Comparison of ENCODE assay signal across 16 cellular contexts in the genomic region with DNA sequence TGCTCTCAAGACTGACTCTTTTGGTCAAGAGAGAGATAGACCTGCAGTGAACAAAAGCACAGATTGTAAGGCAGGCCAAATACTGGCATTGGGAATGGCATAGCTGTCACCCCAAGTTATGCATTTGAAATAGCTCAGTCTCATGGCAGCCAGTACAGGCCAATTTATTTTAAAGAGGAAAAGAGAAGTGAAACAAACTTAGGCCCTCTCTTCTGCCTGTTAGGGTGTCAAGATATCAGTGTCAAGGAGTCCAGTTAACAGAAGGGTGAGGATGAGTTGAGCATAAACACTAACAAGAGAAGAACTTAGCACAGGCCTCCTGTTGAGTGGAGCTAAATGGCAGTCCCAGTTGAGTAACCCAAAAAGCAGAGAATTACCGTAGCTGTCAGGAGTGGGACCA.
A peak's percentile ranks its signal among the peaks of the same experiment; 100 is the strongest.
DNase-seq lines count a peak whose midpoint lies in the region; ATAC-seq and TF ChIP-seq lines count a peak whose summit lies in the region.
"Had no signal": no experiment of that assay in that cellular context is flagged by ENCODE, and none has a peak within 500 bp of the region (broad histone marks: within the 10 kb centered on the region; RNA-seq: fewer than 3 reads in every experiment).

No MANE protein-coding gene starts in this region.

- H3K4me3 ChIP-seq in left lung, result no peak overlapping the region
- H3K4me3 ChIP-seq: Peyer's patch, smooth muscle cell had no signal

- H3K27me3 Mint-ChIP-seq in glutamatergic neuron (ENCODE audit: unreplicated experiment) (peaks cover 13% of the 10 kb centered on the region), T-helper 17 cell (no peaks in the 10 kb centered on the region)
- no peaks in the 10 kb centered on the region for H3K27me3 Mint-ChIP-seq in activated T-cell treated with anti-CD3 and anti-CD28 coated beads, Interleukin-2, amount 50 U/mL, for 4 hours (ENCODE audit: low read depth)

- H3K27ac Mint-ChIP-seq in glutamatergic neuron (ENCODE audit: unreplicated experiment) (peak overlapping the region; percentile 65), T-helper 17 cell (no peak overlapping the region)

- no peaks in the 10 kb centered on the region for H3K4me1 ChIP-seq in left lung
- H3K4me1 ChIP-seq: Peyer's patch had no signal

- H3K9me3 ChIP-seq in T-helper 17 cell (ENCODE audit: control insufficient read depth, low read length, poor library complexity, severe bottlenecking) (no peaks in the 10 kb centered on the region), left lung (no peaks in the 10 kb centered on the region)
- H3K9me3 ChIP-seq: Peyer's patch had no signal

- H3K27ac ChIP-seq in left lung, result no peak overlapping the region
- H3K27ac ChIP-seq: Peyer's patch had no signal

- TF ChIP-seq CTCF in glutamatergic neuron (IDR thresholded peaks at IDR 0.05; ENCODE audit: partially characterized antibody, unreplicated experiment) (no peak), left lung (IDR thresholded peaks at IDR 0.05) (no peak)

- no peaks in the 10 kb centered on the region for H3K36me3 ChIP-seq in left lung
- H3K36me3 ChIP-seq: Peyer's patch had no signal

- ATAC-seq in GM18867 (IDR thresholded peaks at IDR 0.05; ENCODE audit: unreplicated experiment) (peak; percentile 89), GM21786 (IDR thresholded peaks at IDR 0.05; ENCODE audit: unreplicated experiment) (peak; percentile 65), HG03521 (IDR thresholded peaks at IDR 0.05; ENCODE audit: unreplicated experiment) (peak; percentile 53), T-helper 17 cell (no peak), left lung (no peak)
- ATAC-seq in activated T-cell treated with anti-CD3 and anti-CD28 coated beads, Interleukin-2, amount 50 U/mL, for 4 hours, result no peak

- no peaks in the 10 kb centered on the region for H3K27me3 ChIP-seq in left lung
- H3K27me3 ChIP-seq: Peyer's patch had no signal

- H3K4me1 Mint-ChIP-seq in glutamatergic neuron (ENCODE audit: low read depth, unreplicated experiment) (peaks cover 47% of the 10 kb centered on the region), T-helper 17 cell (peaks cover 4% of the 10 kb centered on the region)
- no peaks in the 10 kb centered on the region for H3K4me1 Mint-ChIP-seq in activated T-cell treated with anti-CD3 and anti-CD28 coated beads, Interleukin-2, amount 50 U/mL, for 4 hours (ENCODE audit: low read depth)

- H3K9me3 Mint-ChIP-seq in glutamatergic neuron (ENCODE audit: unreplicated experiment), result peaks cover 19% of the 10 kb centered on the region
- no peaks in the 10 kb centered on the region for H3K9me3 Mint-ChIP-seq in activated T-cell treated with anti-CD3 and anti-CD28 coated beads, Interleukin-2, amount 50 U/mL, for 4 hours

- intact Hi-C loops in left lung (cut with DNase I), result no loop called here

- H3K4me3 Mint-ChIP-seq in glutamatergic neuron (ENCODE audit: unreplicated experiment), result peak overlapping the region; percentile 64
- H3K4me3 Mint-ChIP-seq in activated T-cell treated with anti-CD3 and anti-CD28 coated beads, Interleukin-2, amount 50 U/mL, for 4 hours, result no peak overlapping the region
- H3K4me3 Mint-ChIP-seq in T-helper 17 cell, result no peak overlapping the region

- DNase-seq in glutamatergic neuron (no peak), T-helper 17 cell (no peak), left lung (no peak), D341Med (ENCODE audit: low spot score) (no peak)
- no peak for DNase-seq in activated T-cell treated with anti-CD3 and anti-CD28 coated beads, Interleukin-2, amount 50 U/mL, for 4 hours
- DNase-seq: activated CD4-positive, alpha-beta T cell treated with anti-CD3 and anti-CD28 coated beads for 1 hour; C1 segment of cervical spinal cord; IMR-90; midbrain; NCI-H146; NCI-H446; Peyer's patch had no signal

- H3K36me3 Mint-ChIP-seq in glutamatergic neuron (ENCODE audit: unreplicated experiment), result no peaks in the 10 kb centered on the region
- H3K36me3 Mint-ChIP-seq in activated T-cell treated with anti-CD3 and anti-CD28 coated beads, Interleukin-2, amount 50 U/mL, for 4 hours (ENCODE audit: insufficient read depth), result peaks cover 17% of the 10 kb centered on the region
- peaks cover 8% of the 10 kb centered on the region for H3K36me3 Mint-ChIP-seq in T-helper 17 cell (ENCODE audit: low read depth)

Comparison
In these comparisons a context has a peak if more than half of its experiments do, and no peak if none do; other contexts are left out.
1. ATAC-seq: peak in GM18867 (single experiment), GM21786 (single experiment) and HG03521 (single experiment); none in activated T-cell treated with anti-CD3 and anti-CD28 coated beads, Interleukin-2, amount 50 U/mL, for 4 hours (0 of 2), T-helper 17 cell (single experiment) and left lung (single experiment).